In the genomic region with DNA sequence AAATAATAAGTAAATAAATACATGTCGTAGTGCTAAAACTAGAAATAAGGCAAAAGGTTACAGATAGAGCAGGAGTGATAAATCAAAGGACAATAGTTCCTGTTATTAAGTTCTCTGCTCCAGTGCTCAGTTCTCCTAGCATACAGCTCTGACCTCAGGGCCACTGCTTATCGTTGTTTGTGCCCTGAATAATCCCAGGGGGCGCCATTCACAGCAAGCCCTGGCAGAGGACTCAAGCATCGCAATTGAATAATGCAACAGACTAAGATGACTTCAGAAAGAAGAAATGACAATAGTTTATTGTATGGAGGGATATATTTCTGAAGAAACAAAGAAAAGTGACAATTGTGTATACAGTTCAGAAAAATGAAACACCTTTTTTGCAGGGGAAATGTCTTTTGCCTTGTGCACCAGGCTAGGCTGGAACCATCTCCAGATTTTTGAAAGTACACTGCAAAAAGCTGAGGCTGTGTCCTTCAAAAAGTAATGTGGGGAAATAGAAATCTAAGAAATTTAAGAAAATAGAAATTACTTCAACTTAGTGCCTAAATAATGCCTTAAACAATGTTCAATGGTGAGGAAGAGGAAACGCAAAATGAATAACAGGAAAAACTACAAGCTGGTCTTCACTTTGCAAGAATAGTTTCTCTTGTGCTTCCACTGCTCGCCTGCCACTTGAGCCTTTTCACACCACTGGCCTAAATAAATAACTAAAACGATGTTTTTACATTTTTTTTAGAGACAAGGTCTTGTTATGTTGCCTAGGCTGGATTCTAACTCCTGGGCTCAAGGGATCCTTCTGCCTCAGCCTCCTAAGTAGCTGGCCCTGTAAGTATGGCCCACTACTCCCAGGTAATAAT, we compare ENCODE assay signal across 8 cellular contexts. TPM values are rescaled to one million over a fixed set of nuclear protein-coding genes. Genes with fewer than 3 reads are reported as not detected.
A peak's percentile ranks its signal among the peaks of the same experiment; 100 is the strongest.
DNase-seq lines count a peak whose midpoint lies in the region; ATAC-seq and TF ChIP-seq lines count a peak whose summit lies in the region.

No MANE protein-coding gene starts in this region.

- intact Hi-C loops in Right ventricle myocardium inferior (cut with DNase I) = no loop called here
- intact Hi-C loops in cardiac septum (cut with DNase I) = no loop called here
- intact Hi-C loops in activated CD4-positive, alpha-beta memory T cell treated with anti-CD3 and anti-CD28 coated beads for 36 hours (cut with micrococcal nuclease) = loop anchor here (1.0 kb wide), 1 partner anchor 348 kb away; no protein-coding TSS in a partner anchor

- TF ChIP-seq CTCF in fibroblast of pulmonary artery (IDR thresholded peaks at IDR 0.05; ENCODE audit: low read length, missing control alignments) (peak; percentile 35), retinal pigment epithelial cell (conservative IDR thresholded peaks at IDR 0.05; ENCODE audit: low read depth, low read length) (peak; percentile 62)

- ATAC-seq in Right ventricle myocardium inferior = peak; percentile 50
- no peak for ATAC-seq in GM21576 (IDR thresholded peaks at IDR 0.05; ENCODE audit: unreplicated experiment)
- no peak for ATAC-seq in GM21619 (IDR thresholded peaks at IDR 0.05; ENCODE audit: unreplicated experiment)

- H3K4me3 ChIP-seq in fibroblast of pulmonary artery (replicated peaks; ENCODE audit: low read depth, low read length) (no peak overlapping the region), retinal pigment epithelial cell (ENCODE audit: low read length) (no peak overlapping the region)

- H3K36me3 Mint-ChIP-seq in activated CD4-positive, alpha-beta memory T cell treated with anti-CD3 and anti-CD28 coated beads for 36 hours = no peaks in the 10 kb centered on the region

- DNase-seq in Right ventricle myocardium inferior (ENCODE audit: missing footprints) (no peak), cardiac septum (ENCODE audit: low spot score) (no peak), NCI-H1092 (lab: John Stamatoyannopoulos, UW) (peak; percentile 6), fibroblast of pulmonary artery (ENCODE audit: low read depth) (no peak), retinal pigment epithelial cell (ENCODE audit: low read depth) (no peak)
- peak; percentile 54 for DNase-seq in activated CD4-positive, alpha-beta memory T cell treated with anti-CD3 and anti-CD28 coated beads for 36 hours

- POLR2A ChIA-PET in activated CD4-positive, alpha-beta memory T cell treated with anti-CD3 and anti-CD28 coated beads for 36 hours (lab: Charles Lee) = no interaction called here

- H3K27ac Mint-ChIP-seq in activated CD4-positive, alpha-beta memory T cell treated with anti-CD3 and anti-CD28 coated beads for 36 hours = no peak overlapping the region

- H3K4me1 Mint-ChIP-seq in activated CD4-positive, alpha-beta memory T cell treated with anti-CD3 and anti-CD28 coated beads for 36 hours (ENCODE audit: low read depth) = peaks cover 7% of the 10 kb centered on the region

- CTCF ChIA-PET in activated CD4-positive, alpha-beta memory T cell treated with anti-CD3 and anti-CD28 coated beads for 36 hours (lab: Charles Lee) = interaction anchor here (0.5 to 2.4 kb wide), 12 partner anchors 8 to 379 kb away, joined by 3 to 10 read pairs (median 3); a partner anchor contains a TSS

- H3K4me3 Mint-ChIP-seq in activated CD4-positive, alpha-beta memory T cell treated with anti-CD3 and anti-CD28 coated beads for 36 hours = no peak overlapping the region

- H3K27me3 Mint-ChIP-seq in activated CD4-positive, alpha-beta memory T cell treated with anti-CD3 and anti-CD28 coated beads for 36 hours = peaks cover 1% of the 10 kb centered on the region

- no peaks in the 10 kb centered on the region for H3K9me3 Mint-ChIP-seq in activated CD4-positive, alpha-beta memory T cell treated with anti-CD3 and anti-CD28 coated beads for 36 hours

RNA-seq across cellular contexts. Expression of a gene that starts 19.0 kb away (rescaled TPM):
- total RNA-seq in Right ventricle myocardium inferior (10.2 TPM), cardiac septum (12.0 TPM)
- total RNA-seq in activated CD4-positive, alpha-beta memory T cell treated with anti-CD3 and anti-CD28 coated beads for 36 hours = 1 to 10 TPM; 5.7 to 6.4 TPM

Comparison
In these comparisons a context has a peak if more than half of its experiments do, and no peak if none do; other contexts are left out.
1. DNase-seq: peak in NCI-H1092 (single experiment) and activated CD4-positive, alpha-beta memory T cell treated with anti-CD3 and anti-CD28 coated beads for 36 hours (single experiment); none in Right ventricle myocardium inferior (single experiment), cardiac septum (single experiment), fibroblast of pulmonary artery (single experiment) and retinal pigment epithelial cell (single experiment).